In the genomic region with DNA sequence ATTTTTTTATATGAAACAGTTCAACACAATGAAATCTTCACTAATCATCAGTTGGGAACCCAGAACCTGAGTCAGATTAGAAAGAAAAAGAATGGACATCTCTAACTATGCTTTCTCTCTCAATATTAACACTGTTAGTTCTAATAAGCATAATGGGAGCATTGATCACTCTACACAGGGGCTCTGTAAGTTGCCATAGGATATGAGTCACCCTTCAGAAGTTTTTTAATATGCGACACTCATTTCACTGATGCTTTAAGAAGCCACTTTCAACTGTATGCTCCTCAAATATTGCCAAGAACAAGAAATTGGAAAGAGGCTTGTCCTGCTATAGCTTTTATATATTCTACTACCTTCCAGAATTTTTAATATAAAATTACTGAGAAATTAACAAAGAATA, we compare ENCODE assay signal across 1 cellular context.
TF ChIP-seq lines count a peak whose summit lies in the region.

No MANE protein-coding gene starts in this region.

TF ChIP-seq in SK-N-SH, 30 proteins besides CTCF, POLR2A, EP300 and RAD21 (continued from another document):
- TF ChIP-seq, protein P1, sequence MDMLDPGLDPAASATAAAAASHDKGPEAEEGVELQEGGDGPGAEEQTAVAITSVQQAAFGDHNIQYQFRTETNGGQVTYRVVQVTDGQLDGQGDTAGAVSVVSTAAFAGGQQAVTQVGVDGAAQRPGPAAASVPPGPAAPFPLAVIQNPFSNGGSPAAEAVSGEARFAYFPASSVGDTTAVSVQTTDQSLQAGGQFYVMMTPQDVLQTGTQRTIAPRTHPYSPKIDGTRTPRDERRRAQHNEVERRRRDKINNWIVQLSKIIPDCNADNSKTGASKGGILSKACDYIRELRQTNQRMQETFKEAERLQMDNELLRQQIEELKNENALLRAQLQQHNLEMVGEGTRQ (IDR thresholded peaks at IDR 0.05; ENCODE audit: borderline replicate concordance, low read depth, low read length), result no peak
- TF ChIP-seq CHD2 (IDR thresholded peaks at IDR 0.05; ENCODE audit: low read length, partially characterized antibody) (no peak), SIN3A (IDR thresholded peaks at IDR 0.05; ENCODE audit: borderline replicate concordance, low read depth, low read length) (no peak), ELF1 (IDR thresholded peaks at IDR 0.05) (no peak), POLR2AphosphoS5 (IDR thresholded peaks at IDR 0.05; ENCODE audit: low read depth, low read length) (no peak), GATA2 (CRISPR knock-in tag; IDR thresholded peaks at IDR 0.05) (no peak), NRF1 (IDR thresholded peaks at IDR 0.05; ENCODE audit: low read depth, low read length) (no peak), FOXM1 (IDR thresholded peaks at IDR 0.05; ENCODE audit: low read depth) (no peak), RCOR1 (IDR thresholded peaks at IDR 0.05; ENCODE audit: low read length) (no peak), FOSL2 (IDR thresholded peaks at IDR 0.05; ENCODE audit: borderline replicate concordance, low read depth) (no peak)
- TF ChIP-seq, protein P2, sequence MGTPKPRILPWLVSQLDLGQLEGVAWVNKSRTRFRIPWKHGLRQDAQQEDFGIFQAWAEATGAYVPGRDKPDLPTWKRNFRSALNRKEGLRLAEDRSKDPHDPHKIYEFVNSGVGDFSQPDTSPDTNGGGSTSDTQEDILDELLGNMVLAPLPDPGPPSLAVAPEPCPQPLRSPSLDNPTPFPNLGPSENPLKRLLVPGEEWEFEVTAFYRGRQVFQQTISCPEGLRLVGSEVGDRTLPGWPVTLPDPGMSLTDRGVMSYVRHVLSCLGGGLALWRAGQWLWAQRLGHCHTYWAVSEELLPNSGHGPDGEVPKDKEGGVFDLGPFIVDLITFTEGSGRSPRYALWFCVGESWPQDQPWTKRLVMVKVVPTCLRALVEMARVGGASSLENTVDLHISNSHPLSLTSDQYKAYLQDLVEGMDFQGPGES (IDR thresholded peaks at IDR 0.05; ENCODE audit: low read depth, low read length), result no peak
